In the genomic region with DNA sequence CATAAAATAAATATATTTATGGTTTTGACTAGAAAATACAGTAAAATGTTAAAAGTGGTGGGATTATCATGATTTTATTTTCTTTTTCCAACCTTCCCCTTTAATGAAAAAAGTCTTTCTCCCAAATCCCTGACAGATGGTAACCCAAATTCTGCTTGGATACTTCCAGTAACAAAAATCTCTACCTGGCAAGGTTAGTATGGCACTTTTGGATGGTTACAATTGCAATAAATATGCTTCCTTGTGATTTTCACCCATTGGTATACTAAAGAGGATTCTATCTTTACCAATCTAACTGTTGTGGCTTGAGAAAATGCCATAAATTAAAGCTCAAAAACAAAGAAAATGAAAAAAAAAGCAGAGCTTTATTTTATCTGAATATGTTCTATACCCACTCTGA, we compare ENCODE assay signal across 28 cellular contexts.
DNase-seq lines count a peak whose midpoint lies in the region; ATAC-seq lines count a peak whose summit lies in the region.
"Had no signal": no experiment of that assay in that cellular context is flagged by ENCODE, and none has a peak within 500 bp of the region (broad histone marks: within the 10 kb centered on the region; RNA-seq: fewer than 3 reads in every experiment).

No MANE protein-coding gene starts in this region.

- in situ Hi-C loops in G401 (cut with HindIII; ENCODE audit: low sequenced_read_pairs) = no loop called here

- no peaks in the 10 kb centered on the region for H3K4me1 Mint-ChIP-seq in stimulated activated effector memory CD8-positive, alpha-beta T cell treated with anti-CD3 and anti-CD28 coated beads, Interleukin-12 subunit alpha, Interleukin-12 subunit beta, amount 100 ng/mL, for 72 hours
- H3K4me1 Mint-ChIP-seq: B cell; CD14-positive monocyte; CD4-positive, alpha-beta memory T cell; CD4-positive, CD25-positive, alpha-beta regulatory T cell; CD8-positive, alpha-beta memory T cell had no signal

- H3K9me3 Mint-ChIP-seq in stimulated activated effector memory CD8-positive, alpha-beta T cell treated with anti-CD3 and anti-CD28 coated beads, Interleukin-12 subunit alpha, Interleukin-12 subunit beta, amount 100 ng/mL, for 72 hours = no peaks in the 10 kb centered on the region
- H3K9me3 Mint-ChIP-seq: CD14-positive monocyte; CD4-positive, alpha-beta T cell had no signal

- DNase-seq in G401 (ENCODE audit: low spot score) (peak; percentile 94), cerebellar cortex (ENCODE audit: low spot score) (peak; percentile 94), cerebellum (ENCODE audit: low spot score) (peak; percentile 59), NCI-H1105 treated with DMSO at 0.1 percent for 48 hours (lab: John Stamatoyannopoulos, UW) (no peak), CD1c-positive myeloid dendritic cell (ENCODE audit: extremely low spot score) (no peak)
- no peak for DNase-seq in stimulated activated effector memory CD8-positive, alpha-beta T cell treated with anti-CD3 and anti-CD28 coated beads, Interleukin-12 subunit alpha, Interleukin-12 subunit beta, amount 100 ng/mL, for 72 hours (ENCODE audit: low spot score in 2 of 2)
- DNase-seq: 8988T; ACHN; AML-193; BE2C; Caco-2; Calu3; CD4-positive, alpha-beta memory T cell; CD4-positive, alpha-beta T cell; CD4-positive, CD25-positive, alpha-beta regulatory T cell; CD8-positive, alpha-beta memory T cell; CD8-positive, alpha-beta T cell; COR-L47; DMS 273 treated with DMSO at 0.1 percent for 48 hours; DMS153; DMS53; DMS79; DMS79 treated with DMSO at 0.1 percent for 48 hours; DND-41; EL had no signal

- H3K36me3 Mint-ChIP-seq in stimulated activated effector memory CD8-positive, alpha-beta T cell treated with anti-CD3 and anti-CD28 coated beads, Interleukin-12 subunit alpha, Interleukin-12 subunit beta, amount 100 ng/mL, for 72 hours = no peaks in the 10 kb centered on the region
- H3K36me3 Mint-ChIP-seq: CD14-positive monocyte; CD4-positive, alpha-beta memory T cell; CD4-positive, CD25-positive, alpha-beta regulatory T cell; CD8-positive, alpha-beta memory T cell; CD8-positive, alpha-beta T cell had no signal

- no peak for ATAC-seq in stimulated activated effector memory CD8-positive, alpha-beta T cell treated with anti-CD3 and anti-CD28 coated beads, Interleukin-12 subunit alpha, Interleukin-12 subunit beta, amount 100 ng/mL, for 72 hours
- ATAC-seq: A549; CD8-positive, alpha-beta T cell had no signal

- H3K4me3 Mint-ChIP-seq in stimulated activated effector memory CD8-positive, alpha-beta T cell treated with anti-CD3 and anti-CD28 coated beads, Interleukin-12 subunit alpha, Interleukin-12 subunit beta, amount 100 ng/mL, for 72 hours = no peak overlapping the region
- H3K4me3 Mint-ChIP-seq: B cell; CD14-positive monocyte; CD4-positive, alpha-beta memory T cell; CD4-positive, alpha-beta T cell; CD4-positive, CD25-positive, alpha-beta regulatory T cell; CD8-positive, alpha-beta memory T cell; CD8-positive, alpha-beta T cell had no signal

- H3K27ac Mint-ChIP-seq in stimulated activated effector memory CD8-positive, alpha-beta T cell treated with anti-CD3 and anti-CD28 coated beads, Interleukin-12 subunit alpha, Interleukin-12 subunit beta, amount 100 ng/mL, for 72 hours = no peak overlapping the region
- H3K27ac Mint-ChIP-seq: B cell; CD14-positive monocyte; CD4-positive, alpha-beta memory T cell; CD4-positive, alpha-beta T cell; CD4-positive, CD25-positive, alpha-beta regulatory T cell; CD8-positive, alpha-beta memory T cell; CD8-positive, alpha-beta T cell had no signal

Comparison
In these comparisons a context has a peak if more than half of its experiments do, and no peak if none do; other contexts are left out.
1. DNase-seq: peak in G401 (single experiment), cerebellar cortex (single experiment) and cerebellum (single experiment); none in NCI-H1105 treated with DMSO at 0.1 percent for 48 hours (single experiment), CD1c-positive myeloid dendritic cell (single experiment) and stimulated activated effector memory CD8-positive, alpha-beta T cell treated with anti-CD3 and anti-CD28 coated beads, Interleukin-12 subunit alpha, Interleukin-12 subunit beta, amount 100 ng/mL, for 72 hours (0 of 2).